ENCODE assay signal across 23 cellular contexts in the genomic region with DNA sequence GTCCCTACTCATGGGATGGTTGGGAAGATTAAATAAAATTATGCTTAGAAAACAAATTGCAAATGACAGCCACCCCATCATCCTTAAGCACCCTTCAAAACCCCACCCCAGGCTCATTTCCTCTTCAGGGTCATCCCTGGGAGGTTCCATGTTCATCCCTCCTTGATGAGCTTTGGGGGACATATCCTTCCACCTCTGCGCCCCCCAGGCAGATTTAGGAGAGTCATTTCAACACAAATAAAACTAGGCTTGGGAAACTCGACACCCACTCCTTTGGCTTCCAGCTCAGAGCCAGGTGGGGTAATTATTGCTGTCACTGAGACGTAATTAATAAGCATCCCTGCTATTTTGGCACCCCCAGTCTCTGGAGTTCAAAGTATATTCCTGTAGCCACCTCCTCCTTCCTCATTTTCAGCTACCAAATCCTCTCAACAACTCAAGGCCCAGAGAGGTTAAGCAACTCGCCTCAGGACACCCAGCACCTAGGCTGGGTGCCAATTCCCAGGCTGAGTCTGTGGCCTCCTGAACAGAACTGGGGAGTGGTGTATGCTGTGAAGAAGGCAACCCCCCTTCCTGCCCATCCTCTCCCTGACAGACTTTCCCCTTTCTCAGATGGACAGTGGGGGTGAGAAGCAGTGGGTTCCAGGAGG. TPM values are rescaled to one million over a fixed set of nuclear protein-coding genes. Genes with fewer than 3 reads are reported as not detected.
DNase-seq lines count a peak whose midpoint lies in the region; TF ChIP-seq lines count a peak whose summit lies in the region.
"Had no signal": no experiment of that assay in that cellular context is flagged by ENCODE, and none has a peak within 500 bp of the region (broad histone marks: within the 10 kb centered on the region; RNA-seq: fewer than 3 reads in every experiment).

No MANE protein-coding gene starts in this region.

- POLR2A ChIA-PET in HEK293 (lab: Yijun Ruan, JAX), result no interaction called here

- H3K9me3 Mint-ChIP-seq in neural crest cell, result no peaks in the 10 kb centered on the region
- H3K9me3 Mint-ChIP-seq: activated CD8-positive, alpha-beta T cell treated with anti-CD3 and anti-CD28 coated beads for 36 hours; activated naive CD4-positive, alpha-beta T cell treated with anti-CD3 and anti-CD28 coated beads, Interleukin-2, amount 50 U/mL, for 24 hours; activated T-cell treated with anti-CD3 and anti-CD28 coated beads, Interleukin-2, amount 50 U/mL, for 24 hours; CD8-positive, alpha-beta T cell; memory B cell; nephron had no signal

- no peak overlapping the region for H3K4me3 Mint-ChIP-seq in neural crest cell
- H3K4me3 Mint-ChIP-seq: activated CD8-positive, alpha-beta T cell treated with anti-CD3 and anti-CD28 coated beads for 36 hours; activated naive CD4-positive, alpha-beta T cell treated with anti-CD3 and anti-CD28 coated beads, Interleukin-2, amount 50 U/mL, for 24 hours; activated T-cell treated with anti-CD3 and anti-CD28 coated beads, Interleukin-2, amount 50 U/mL, for 24 hours; CD8-positive, alpha-beta T cell; memory B cell; nephron had no signal

- H3K4me1 Mint-ChIP-seq in neural crest cell, result peaks cover 48% of the 10 kb centered on the region
- H3K4me1 Mint-ChIP-seq: memory B cell had no signal

- H3K27ac ChIP-seq in HEK293 (ENCODE audit: extremely low read depth, low read depth, low read length) (no peak overlapping the region), colonic mucosa (no peak overlapping the region), tibial artery (no peak overlapping the region)
- H3K27ac ChIP-seq in effector memory CD4-positive, alpha-beta T cell (ENCODE audit: insufficient read depth, low read length, poor library complexity, severe bottlenecking), result no peak overlapping the region
- H3K27ac ChIP-seq: SJSA1, spleen, WERI-Rb-1 had no signal

- CTCF ChIA-PET in HEK293 (lab: Yijun Ruan, JAX), result interaction anchor here (1.2 to 4.2 kb wide), 3 partner anchors 11 to 64 kb away, joined by 4 to 26 read pairs (median 9); no protein-coding TSS in a partner anchor

- DNase-seq in COR-L47 (lab: John Stamatoyannopoulos, UW), result peak; percentile 18
- DNase-seq in colonic mucosa, result no peak
- DNase-seq in neural crest cell (ENCODE audit: low read depth, low spot score), result no peak
- no peak for DNase-seq in tibial artery
- no peak for DNase-seq in effector memory CD4-positive, alpha-beta T cell
- no peak for DNase-seq in SW480 (ENCODE audit: low spot score)
- no peak for DNase-seq in activated CD8-positive, alpha-beta memory T cell treated with anti-CD3 and anti-CD28 coated beads for 24 hours
- DNase-seq: activated CD8-positive, alpha-beta T cell treated with anti-CD3 and anti-CD28 coated beads for 36 hours; activated T-cell treated with anti-CD3 and anti-CD28 coated beads, Interleukin-2, amount 50 U/mL, for 24 hours; CD8-positive, alpha-beta T cell; DND-41; KG1; spleen; T-helper 2 cell; WERI-Rb-1 had no signal

- no peaks in the 10 kb centered on the region for H3K4me1 ChIP-seq in HEK293 (ENCODE audit: control insufficient read depth, insufficient read depth, low read length)
- peaks cover 10% of the 10 kb centered on the region for H3K4me1 ChIP-seq in colonic mucosa
- no peaks in the 10 kb centered on the region for H3K4me1 ChIP-seq in tibial artery
- peaks cover 1% of the 10 kb centered on the region for H3K4me1 ChIP-seq in effector memory CD4-positive, alpha-beta T cell (ENCODE audit: control insufficient read depth, insufficient read depth, low read length, poor library complexity, severe bottlenecking)
- H3K4me1 ChIP-seq: spleen had no signal

- peak overlapping the region; percentile 35 for H3K27ac Mint-ChIP-seq in neural crest cell (ENCODE audit: unreplicated experiment)
- H3K27ac Mint-ChIP-seq: activated CD8-positive, alpha-beta T cell treated with anti-CD3 and anti-CD28 coated beads for 36 hours; activated naive CD4-positive, alpha-beta T cell treated with anti-CD3 and anti-CD28 coated beads, Interleukin-2, amount 50 U/mL, for 24 hours; activated T-cell treated with anti-CD3 and anti-CD28 coated beads, Interleukin-2, amount 50 U/mL, for 24 hours; CD8-positive, alpha-beta T cell; memory B cell had no signal

- H3K9ac ChIP-seq in colonic mucosa (ENCODE audit: low read depth in 2 of 2, low read length in 2 of 2), result peak overlapping the region; percentile 43 to 51

- no peaks in the 10 kb centered on the region for H3K36me3 Mint-ChIP-seq in neural crest cell (ENCODE audit: low read depth)
- H3K36me3 Mint-ChIP-seq: activated naive CD4-positive, alpha-beta T cell treated with anti-CD3 and anti-CD28 coated beads, Interleukin-2, amount 50 U/mL, for 24 hours; CD8-positive, alpha-beta T cell; memory B cell had no signal

- intact Hi-C loops in colonic mucosa (cut with DNase I), result no loop called here
- intact Hi-C loops in tibial artery (cut with DNase I; ENCODE audit: low total_unique reads), result no loop called here

- H3K9me3 ChIP-seq in HEK293 (ENCODE audit: control insufficient read depth, insufficient read depth, low read depth, low read length) (no peaks in the 10 kb centered on the region), colonic mucosa (no peaks in the 10 kb centered on the region), tibial artery (no peaks in the 10 kb centered on the region)
- no peaks in the 10 kb centered on the region for H3K9me3 ChIP-seq in effector memory CD4-positive, alpha-beta T cell (ENCODE audit: control insufficient read depth, low read length)
- H3K9me3 ChIP-seq: SJSA1, spleen had no signal

- H3K4me3 ChIP-seq in HEK293 (ENCODE audit: low read depth, low read length) (no peak overlapping the region), colonic mucosa (no peak overlapping the region), tibial artery (no peak overlapping the region)
- no peak overlapping the region for H3K4me3 ChIP-seq in effector memory CD4-positive, alpha-beta T cell (ENCODE audit: insufficient read depth, low read depth, low read length, poor library complexity, severe bottlenecking)
- H3K4me3 ChIP-seq: SJSA1, spleen had no signal

- TF ChIP-seq CTCF in HEK293 (tag by site-specific recombination; IDR thresholded peaks at IDR 0.05), result no peak
- no peak for TF ChIP-seq CTCF in colonic mucosa (IDR thresholded peaks at IDR 0.05)
- no peak for TF ChIP-seq CTCF in neural crest cell (conservative IDR thresholded peaks at IDR 0.05)
- no peak for TF ChIP-seq CTCF in tibial artery (IDR thresholded peaks at IDR 0.05)

- no peaks in the 10 kb centered on the region for H3K27me3 ChIP-seq in colonic mucosa
- H3K27me3 ChIP-seq in tibial artery, result peaks cover 0 to 50% of the 10 kb centered on the region in 2 donors
- H3K27me3 ChIP-seq in effector memory CD4-positive, alpha-beta T cell (replicated peaks; ENCODE audit: control insufficient read depth, insufficient read depth, low read length, poor library complexity, severe bottlenecking), result no peaks in the 10 kb centered on the region

- peaks cover 3% of the 10 kb centered on the region for H3K27me3 Mint-ChIP-seq in neural crest cell (ENCODE audit: low read depth)
- H3K27me3 Mint-ChIP-seq: activated CD8-positive, alpha-beta T cell treated with anti-CD3 and anti-CD28 coated beads for 36 hours; activated naive CD4-positive, alpha-beta T cell treated with anti-CD3 and anti-CD28 coated beads, Interleukin-2, amount 50 U/mL, for 24 hours; activated T-cell treated with anti-CD3 and anti-CD28 coated beads, Interleukin-2, amount 50 U/mL, for 24 hours had no signal

- H3K36me3 ChIP-seq in HEK293 (ENCODE audit: control insufficient read depth in 2 of 2, insufficient read depth in 1 of 2, low read length in 2 of 2) (no peaks in the 10 kb centered on the region), colonic mucosa (no peaks in the 10 kb centered on the region), tibial artery (no peaks in the 10 kb centered on the region)
- no peaks in the 10 kb centered on the region for H3K36me3 ChIP-seq in effector memory CD4-positive, alpha-beta T cell (ENCODE audit: control insufficient read depth, insufficient read depth, low read length)
- H3K36me3 ChIP-seq: SJSA1, spleen, WERI-Rb-1 had no signal

TF ChIP-seq in HEK293, 187 proteins besides CTCF, POLR2A, EP300 and RAD21:
- TF ChIP-seq SP7 (tag by site-specific recombination; IDR thresholded peaks at IDR 0.05) (peak; percentile 20; the same call in 1 of the 2 replicates), ZNF768 (tag by site-specific recombination; IDR thresholded peaks at IDR 0.05) (peak; percentile 82), GLIS1 (tag by site-specific recombination; IDR thresholded peaks at IDR 0.05) (peak; percentile 96), PRDM1 (tag by site-specific recombination; IDR thresholded peaks at IDR 0.05) (no peak)

RNA-seq across cellular contexts. Expression of gene CRYBG2, which starts 0.6 kb away (rescaled TPM):
- total RNA-seq in colonic mucosa (10 to 100 TPM; 12.8 to 30.3 TPM), neural crest cell (3.8 and 6.3 TPM in 2 replicates)
- total RNA-seq: fibroblast of villous mesenchyme, pulmonary artery endothelial cell, SJSA1 had no signal

RNA-seq across cellular contexts. Expression of gene ZNF683, which starts 19.2 kb away (rescaled TPM):
- under 1 TPM in 1 of 2 donors, not detected in 1; 0.47 TPM for total RNA-seq in colonic mucosa
- not detected in 2 replicates for total RNA-seq in neural crest cell
- total RNA-seq: fibroblast of villous mesenchyme, OCI-LY7, pulmonary artery endothelial cell, SJSA1 had no signal

RNA-seq across cellular contexts. Expression of gene CD52, which starts 35.6 kb away (rescaled TPM):
- total RNA-seq in colonic mucosa, result 10 to 100 TPM in 1 of 2 donors, 1 to 10 TPM in 1; 9.4 to 13.1 TPM
- not detected in 2 replicates for total RNA-seq in neural crest cell
- total RNA-seq: fibroblast of villous mesenchyme, pulmonary artery endothelial cell, SJSA1 had no signal

RNA-seq across cellular contexts. Expression of gene UBXN11, which starts 46.9 kb away (rescaled TPM):
- total RNA-seq in colonic mucosa, result 10 to 100 TPM in 1 of 2 donors, 1 to 10 TPM in 1; 8.7 to 25.7 TPM
- total RNA-seq in neural crest cell, result 33.5 and 35.5 TPM in 2 replicates

RNA-seq across cellular contexts. Expression of gene LIN28A, which starts 57.3 kb away (rescaled TPM):
- total RNA-seq in colonic mucosa (1 to 10 TPM in 1 of 2 donors, not detected in 1; 1.4 TPM), neural crest cell (445 and 455 TPM in 2 replicates)
- total RNA-seq: activated CD8-positive, alpha-beta T cell treated with anti-CD3 and anti-CD28 coated beads for 36 hours; CD8-positive, alpha-beta T cell; fibroblast of villous mesenchyme; OCI-LY7; pulmonary artery endothelial cell; SJSA1; spleen had no signal
